In the genomic region with DNA sequence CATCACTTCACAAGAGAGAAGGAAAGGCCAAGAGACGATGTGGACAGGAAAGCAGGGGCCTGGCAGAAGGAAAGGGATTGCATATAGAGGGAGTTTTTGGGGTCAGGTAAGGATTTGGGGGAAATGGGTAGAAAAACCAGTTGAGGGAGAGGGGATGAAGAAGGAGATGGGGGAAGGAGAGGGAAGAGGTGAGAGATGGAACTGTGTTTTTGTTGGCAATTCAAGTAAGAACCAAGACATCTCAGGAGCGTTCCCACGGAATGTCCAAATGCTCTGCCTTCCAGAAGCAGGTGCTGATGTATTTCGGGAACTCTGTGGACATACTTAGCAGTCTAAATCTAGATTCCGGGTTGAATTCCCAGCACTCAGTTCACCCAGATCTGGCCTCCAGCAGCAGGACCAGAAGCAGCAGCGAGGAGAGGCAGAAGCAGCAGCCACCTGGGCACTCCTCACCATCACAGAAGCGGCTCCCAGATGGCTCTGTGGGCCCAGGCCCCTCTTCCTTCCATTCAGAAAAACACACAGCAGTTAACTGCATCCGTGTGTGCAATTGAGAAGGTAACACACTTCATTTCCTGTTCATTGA, we compare ENCODE assay signal across 24 cellular contexts.
"Had no signal": no experiment of that assay in that cellular context is flagged by ENCODE, and none has a peak within 500 bp of the region (broad histone marks: within the 10 kb centered on the region; RNA-seq: fewer than 3 reads in every experiment).

No MANE protein-coding gene starts in this region.

- DNase-seq: activated CD4-positive, alpha-beta T cell treated with anti-CD3 and anti-CD28 coated beads for 48 hours; activated CD4-positive, alpha-beta T cell treated with anti-CD3 and anti-CD28 coated beads, Interleukin-2, amount 50 U/mL, for 48 hours; activated CD8-positive, alpha-beta memory T cell treated with anti-CD3 and anti-CD28 coated beads for 24 hours; activated effector memory CD4-positive, alpha-beta T cell treated with Interleukin-2 at 50 U/mL for 16 hours; activated naive CD4-positive, alpha-beta T cell treated with Interleukin-2 at 50 U/mL for 16 hours; cerebellar nuclear complex; colonic mucosa; effector CD8-positive, alpha-beta T cell; esophagus squamous epithelium; foreskin melanocyte; left ventricle myocardium superior; naive thymus-derived CD8-positive, alpha-beta T cell; small intestine; stimulated activated CD4-positive, alpha-beta T cell treated with anti-CD3 and anti-CD28 coated beads, Interleukin-4, amount 100 ng/mL, for 4 hours; stimulated activated CD8-positive, alpha-beta memory T cell treated with anti-CD3 and anti-CD28 coated beads, Interleukin-4, amount 100 ng/mL, for 48 hours; T-helper 9 cell; testis; transverse colon had no signal

- H3K4me1 Mint-ChIP-seq: naive thymus-derived CD8-positive, alpha-beta T cell had no signal

- H3K27me3 Mint-ChIP-seq: activated naive CD8-positive, alpha-beta T cell; stimulated activated memory B cell treated with anti-CD40 and anti-IgM and Interleukin-4, amounts not matched to agents 10 μg/mL and 1 μg/mL and 100 μg/mL, for 72 hours had no signal

- H3K9me3 Mint-ChIP-seq: stimulated activated memory B cell treated with anti-CD40 and anti-IgM and Interleukin-4, amounts not matched to agents 10 μg/mL and 1 μg/mL and 100 μg/mL, for 72 hours; T-helper 1 cell treated with Interleukin-12 subunit alpha and Interleukin-12 subunit beta and Interleukin-4 antibody, amounts not matched to agents 30 μg/mL and 1 μg/mL, for 36 hours had no signal

- H3K4me3 Mint-ChIP-seq: activated naive CD8-positive, alpha-beta T cell; naive thymus-derived CD8-positive, alpha-beta T cell; neural crest cell; stimulated activated memory B cell treated with anti-CD40 and anti-IgM and Interleukin-4, amounts not matched to agents 10 μg/mL and 1 μg/mL and 100 μg/mL, for 72 hours; T-helper 1 cell treated with Interleukin-12 subunit alpha and Interleukin-12 subunit beta and Interleukin-4 antibody, amounts not matched to agents 30 μg/mL and 1 μg/mL, for 36 hours had no signal

- H3K27ac Mint-ChIP-seq: activated naive CD8-positive, alpha-beta T cell; naive thymus-derived CD8-positive, alpha-beta T cell; stimulated activated memory B cell treated with anti-CD40 and anti-IgM and Interleukin-4, amounts not matched to agents 10 μg/mL and 1 μg/mL and 100 μg/mL, for 72 hours; T-helper 1 cell treated with Interleukin-12 subunit alpha and Interleukin-12 subunit beta and Interleukin-4 antibody, amounts not matched to agents 30 μg/mL and 1 μg/mL, for 36 hours had no signal

- ATAC-seq: activated CD4-positive, CD25-positive, alpha-beta regulatory T cell treated with anti-CD3 and anti-CD28 coated beads, Interleukin-2, amount 50 U/mL, for 24 hours; left ventricle myocardium superior; naive thymus-derived CD8-positive, alpha-beta T cell; sciatic nerve; stimulated activated memory B cell treated with anti-CD40 and anti-IgM and Interleukin-4, amounts not matched to agents 10 μg/mL and 1 μg/mL and 100 μg/mL, for 72 hours had no signal
